ENCODE assay signal across 1 cellular context in the genomic region with DNA sequence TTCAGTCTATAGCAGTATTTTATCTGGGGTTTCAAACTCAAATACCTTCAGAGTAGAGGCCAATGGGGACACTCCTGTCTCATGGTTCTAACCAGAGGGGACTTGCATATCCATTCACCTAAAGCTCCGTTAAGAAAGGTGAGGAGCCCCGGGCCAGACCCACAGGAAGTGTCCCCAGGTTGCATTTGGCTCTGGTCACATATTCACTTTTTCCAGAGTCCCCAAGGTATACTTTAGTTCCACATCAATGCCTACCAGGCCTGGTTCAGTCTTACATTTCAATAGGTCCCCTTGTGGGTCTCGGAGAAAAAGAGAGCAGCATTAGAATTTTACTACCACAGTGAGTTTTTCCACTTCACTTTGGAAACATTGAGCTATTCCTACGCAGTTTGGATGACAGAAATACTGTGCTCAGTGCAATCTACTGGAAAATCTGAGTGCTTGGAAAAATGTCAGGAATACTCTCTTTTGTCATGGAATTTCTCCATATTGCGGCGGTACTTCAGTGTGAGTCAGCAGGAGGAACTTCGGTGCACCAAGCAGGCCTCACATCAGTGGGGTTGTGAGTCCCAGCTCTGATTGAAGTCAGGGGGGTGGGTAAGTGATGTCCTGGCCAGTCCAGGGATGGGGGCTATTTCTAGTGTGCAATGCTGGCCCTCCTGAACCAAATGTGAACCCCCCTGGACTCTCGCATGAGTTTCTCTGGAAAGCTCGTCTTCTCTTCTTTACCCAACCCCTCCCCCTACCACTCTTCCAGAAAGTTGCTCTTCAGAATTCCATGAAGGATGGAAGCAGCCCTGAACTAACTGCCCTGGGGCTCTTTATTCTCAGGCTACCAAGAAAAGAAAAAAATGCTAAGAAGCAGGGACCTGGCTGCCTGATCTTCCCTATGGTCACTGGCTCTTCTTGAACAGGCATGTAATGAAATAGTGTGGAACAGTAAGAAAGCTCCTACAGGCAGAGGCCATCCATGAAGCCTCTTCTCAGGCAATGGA.
TF ChIP-seq lines count a peak whose summit lies in the region.

No MANE protein-coding gene starts in this region.

TF ChIP-seq in WTC11, 78 proteins besides CTCF, POLR2A, EP300 and RAD21 (continued from another document):
- TF ChIP-seq, protein P1, sequence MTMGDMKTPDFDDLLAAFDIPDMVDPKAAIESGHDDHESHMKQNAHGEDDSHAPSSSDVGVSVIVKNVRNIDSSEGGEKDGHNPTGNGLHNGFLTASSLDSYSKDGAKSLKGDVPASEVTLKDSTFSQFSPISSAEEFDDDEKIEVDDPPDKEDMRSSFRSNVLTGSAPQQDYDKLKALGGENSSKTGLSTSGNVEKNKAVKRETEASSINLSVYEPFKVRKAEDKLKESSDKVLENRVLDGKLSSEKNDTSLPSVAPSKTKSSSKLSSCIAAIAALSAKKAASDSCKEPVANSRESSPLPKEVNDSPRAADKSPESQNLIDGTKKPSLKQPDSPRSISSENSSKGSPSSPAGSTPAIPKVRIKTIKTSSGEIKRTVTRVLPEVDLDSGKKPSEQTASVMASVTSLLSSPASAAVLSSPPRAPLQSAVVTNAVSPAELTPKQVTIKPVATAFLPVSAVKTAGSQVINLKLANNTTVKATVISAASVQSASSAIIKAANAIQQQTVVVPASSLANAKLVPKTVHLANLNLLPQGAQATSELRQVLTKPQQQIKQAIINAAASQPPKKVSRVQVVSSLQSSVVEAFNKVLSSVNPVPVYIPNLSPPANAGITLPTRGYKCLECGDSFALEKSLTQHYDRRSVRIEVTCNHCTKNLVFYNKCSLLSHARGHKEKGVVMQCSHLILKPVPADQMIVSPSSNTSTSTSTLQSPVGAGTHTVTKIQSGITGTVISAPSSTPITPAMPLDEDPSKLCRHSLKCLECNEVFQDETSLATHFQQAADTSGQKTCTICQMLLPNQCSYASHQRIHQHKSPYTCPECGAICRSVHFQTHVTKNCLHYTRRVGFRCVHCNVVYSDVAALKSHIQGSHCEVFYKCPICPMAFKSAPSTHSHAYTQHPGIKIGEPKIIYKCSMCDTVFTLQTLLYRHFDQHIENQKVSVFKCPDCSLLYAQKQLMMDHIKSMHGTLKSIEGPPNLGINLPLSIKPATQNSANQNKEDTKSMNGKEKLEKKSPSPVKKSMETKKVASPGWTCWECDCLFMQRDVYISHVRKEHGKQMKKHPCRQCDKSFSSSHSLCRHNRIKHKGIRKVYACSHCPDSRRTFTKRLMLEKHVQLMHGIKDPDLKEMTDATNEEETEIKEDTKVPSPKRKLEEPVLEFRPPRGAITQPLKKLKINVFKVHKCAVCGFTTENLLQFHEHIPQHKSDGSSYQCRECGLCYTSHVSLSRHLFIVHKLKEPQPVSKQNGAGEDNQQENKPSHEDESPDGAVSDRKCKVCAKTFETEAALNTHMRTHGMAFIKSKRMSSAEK (CRISPR knock-in tag; IDR thresholded peaks at IDR 0.05; ENCODE audit: borderline replicate concordance), result no peak
- TF ChIP-seq, protein P2, sequence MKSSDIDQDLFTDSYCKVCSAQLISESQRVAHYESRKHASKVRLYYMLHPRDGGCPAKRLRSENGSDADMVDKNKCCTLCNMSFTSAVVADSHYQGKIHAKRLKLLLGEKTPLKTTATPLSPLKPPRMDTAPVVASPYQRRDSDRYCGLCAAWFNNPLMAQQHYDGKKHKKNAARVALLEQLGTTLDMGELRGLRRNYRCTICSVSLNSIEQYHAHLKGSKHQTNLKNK (CRISPR knock-in tag; IDR thresholded peaks at IDR 0.05), result no peak
- TF ChIP-seq, protein P3, sequence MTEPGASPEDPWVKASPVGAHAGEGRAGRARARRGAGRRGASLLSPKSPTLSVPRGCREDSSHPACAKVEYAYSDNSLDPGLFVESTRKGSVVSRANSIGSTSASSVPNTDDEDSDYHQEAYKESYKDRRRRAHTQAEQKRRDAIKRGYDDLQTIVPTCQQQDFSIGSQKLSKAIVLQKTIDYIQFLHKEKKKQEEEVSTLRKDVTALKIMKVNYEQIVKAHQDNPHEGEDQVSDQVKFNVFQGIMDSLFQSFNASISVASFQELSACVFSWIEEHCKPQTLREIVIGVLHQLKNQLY (CRISPR knock-in tag; IDR thresholded peaks at IDR 0.05), result no peak
- TF ChIP-seq ZNF263 (CRISPR knock-in tag; IDR thresholded peaks at IDR 0.05; ENCODE audit: low read depth), result no peak
- TF ChIP-seq, protein P4, sequence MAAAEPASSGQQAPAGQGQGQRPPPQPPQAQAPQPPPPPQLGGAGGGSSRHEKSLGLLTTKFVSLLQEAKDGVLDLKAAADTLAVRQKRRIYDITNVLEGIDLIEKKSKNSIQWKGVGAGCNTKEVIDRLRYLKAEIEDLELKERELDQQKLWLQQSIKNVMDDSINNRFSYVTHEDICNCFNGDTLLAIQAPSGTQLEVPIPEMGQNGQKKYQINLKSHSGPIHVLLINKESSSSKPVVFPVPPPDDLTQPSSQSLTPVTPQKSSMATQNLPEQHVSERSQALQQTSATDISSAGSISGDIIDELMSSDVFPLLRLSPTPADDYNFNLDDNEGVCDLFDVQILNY (CRISPR knock-in tag; IDR thresholded peaks at IDR 0.05), result no peak
- TF ChIP-seq SMAD4 (CRISPR knock-in tag; IDR thresholded peaks at IDR 0.05), result no peak
- no peak for TF ChIP-seq MXD4 (CRISPR knock-in tag; IDR thresholded peaks at IDR 0.05; ENCODE audit: borderline replicate concordance)
- TF ChIP-seq CREB1 (CRISPR knock-in tag; IDR thresholded peaks at IDR 0.05), result no peak
- no peak for TF ChIP-seq GRHL2 (CRISPR knock-in tag; IDR thresholded peaks at IDR 0.05; ENCODE audit: insufficient replicate concordance, severe bottlenecking)
- TF ChIP-seq, protein P5, sequence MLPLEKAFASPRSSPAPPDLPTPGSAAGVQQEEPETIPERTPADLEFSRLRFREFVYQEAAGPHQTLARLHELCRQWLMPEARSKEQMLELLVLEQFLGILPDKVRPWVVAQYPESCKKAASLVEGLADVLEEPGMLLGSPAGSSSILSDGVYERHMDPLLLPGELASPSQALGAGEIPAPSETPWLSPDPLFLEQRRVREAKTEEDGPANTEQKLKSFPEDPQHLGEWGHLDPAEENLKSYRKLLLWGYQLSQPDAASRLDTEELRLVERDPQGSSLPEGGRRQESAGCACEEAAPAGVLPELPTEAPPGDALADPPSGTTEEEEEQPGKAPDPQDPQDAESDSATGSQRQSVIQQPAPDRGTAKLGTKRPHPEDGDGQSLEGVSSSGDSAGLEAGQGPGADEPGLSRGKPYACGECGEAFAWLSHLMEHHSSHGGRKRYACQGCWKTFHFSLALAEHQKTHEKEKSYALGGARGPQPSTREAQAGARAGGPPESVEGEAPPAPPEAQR (CRISPR knock-in tag; IDR thresholded peaks at IDR 0.05), result no peak
- TF ChIP-seq OVOL2 (CRISPR knock-in tag; IDR thresholded peaks at IDR 0.05; ENCODE audit: borderline replicate concordance), result no peak
